ENCODE assay signal across 1 cellular context in genomic region chr4:99071159-99071558, GRCh38.
TF ChIP-seq lines count a peak whose summit lies in the region.

No MANE protein-coding gene starts in this region.

TF ChIP-seq in A549, 52 proteins besides CTCF, POLR2A, EP300 and RAD21 (continued from another document):
- no peak for TF ChIP-seq HMGXB4 (CRISPR knock-in tag; IDR thresholded peaks at IDR 0.05; ENCODE audit: borderline replicate concordance)
- no peak for TF ChIP-seq EHMT2 (IDR thresholded peaks at IDR 0.05; ENCODE audit: low read depth)
- TF ChIP-seq, protein P1, sequence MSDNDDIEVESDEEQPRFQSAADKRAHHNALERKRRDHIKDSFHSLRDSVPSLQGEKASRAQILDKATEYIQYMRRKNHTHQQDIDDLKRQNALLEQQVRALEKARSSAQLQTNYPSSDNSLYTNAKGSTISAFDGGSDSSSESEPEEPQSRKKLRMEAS (IDR thresholded peaks at IDR 0.05), result no peak
- TF ChIP-seq HOXB5 (CRISPR knock-in tag; IDR thresholded peaks at IDR 0.05), result no peak
- no peak for TF ChIP-seq ZC3H11A (IDR thresholded peaks at IDR 0.05)
TF ChIP-seq in A549: peak in this region for 0.
